18 cellular contexts compared by ENCODE assay signal in the genomic region with DNA sequence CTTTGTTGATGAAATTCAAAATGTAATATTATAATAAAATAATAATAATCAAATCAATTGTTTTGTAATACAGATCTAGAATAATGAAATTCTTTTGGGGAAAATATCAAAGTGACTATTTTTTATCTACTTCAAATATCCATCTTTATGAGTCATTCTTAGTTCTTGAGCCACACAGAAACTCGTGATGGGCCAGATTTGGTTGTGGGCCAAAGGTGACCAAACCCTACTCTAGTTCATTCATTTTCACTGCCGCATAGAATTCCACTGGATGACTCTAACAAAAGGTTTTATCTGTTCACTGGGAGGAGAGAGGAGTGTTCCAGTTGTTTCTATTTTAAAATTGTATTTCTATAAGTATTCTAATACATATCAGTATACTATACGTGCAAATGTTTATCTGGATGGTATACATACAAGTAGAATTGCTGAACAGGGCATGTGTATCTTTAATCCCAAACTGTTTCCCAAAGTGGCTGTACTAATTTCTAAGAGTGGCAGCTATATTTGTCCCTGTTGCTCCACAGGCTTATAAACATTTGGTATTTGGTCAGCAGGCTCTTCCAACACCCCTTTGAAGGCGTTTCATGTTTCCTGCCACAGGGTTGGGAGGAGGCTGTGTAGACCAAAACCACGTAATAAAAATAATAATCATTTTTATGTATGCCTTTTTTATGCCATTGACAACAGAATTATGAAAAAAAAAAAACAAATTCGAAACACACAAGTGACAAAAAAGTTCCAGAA. TPM values are rescaled to one million over a fixed set of nuclear protein-coding genes. Genes with fewer than 3 reads are reported as not detected.
DNase-seq lines count a peak whose midpoint lies in the region; ATAC-seq, FAIRE-seq and TF ChIP-seq lines count a peak whose summit lies in the region.
"Had no signal": no experiment of that assay in that cellular context is flagged by ENCODE, and none has a peak within 500 bp of the region (broad histone marks: within the 10 kb centered on the region; RNA-seq: fewer than 3 reads in every experiment).

No MANE protein-coding gene starts in this region.

- no peaks in the 10 kb centered on the region for H3K36me3 ChIP-seq in OCI-LY7 (ENCODE audit: insufficient read depth, low read length)
- no peaks in the 10 kb centered on the region for H3K36me3 ChIP-seq in endothelial cell of umbilical vein (ENCODE audit: control insufficient read depth in 2 of 2, extremely low read depth in 1 of 2, insufficient read depth in 2 of 2, low read length in 2 of 2)
- H3K36me3 ChIP-seq in trophoblast cell (ENCODE audit: control insufficient read depth in 1 of 2, insufficient read depth in 2 of 2, low read length in 2 of 2): no peaks in the 10 kb centered on the region
- no peaks in the 10 kb centered on the region for H3K36me3 ChIP-seq in neuronal stem cell (replicated peaks in 1 of 2; ENCODE audit: control insufficient read depth in 2 of 2, insufficient read depth in 2 of 2, low read length in 2 of 2)
- H3K36me3 ChIP-seq: cardiac muscle cell had no signal

- no peaks in the 10 kb centered on the region for H4K20me1 ChIP-seq in OCI-LY7 (ENCODE audit: insufficient read depth, low read length)
- H4K20me1 ChIP-seq in endothelial cell of umbilical vein (replicated peaks; ENCODE audit: control insufficient read depth, extremely low read depth, insufficient read depth, low read length): no peaks in the 10 kb centered on the region

- TF ChIP-seq POLR2A in endothelial cell of umbilical vein (IDR thresholded peaks at IDR 0.05; ENCODE audit: low read depth, low read length): no peak

- CTCF ChIA-PET in OCI-LY7 (lab: Charles Lee; ENCODE audit: unreplicated experiment): interaction anchor here (1.9 to 2.4 kb wide), 3 partner anchors 52 to 68 kb away, joined by 12 to 36 read pairs (median 16); no protein-coding TSS in a partner anchor
- CTCF ChIA-PET in endothelial cell of umbilical vein (lab: Charles Lee): interaction anchor here (1.1 to 4.9 kb wide), 8 partner anchors 8 to 140 kb away, joined by 4 to 260 read pairs (median 35); a partner anchor contains a TSS

- no peak overlapping the region for H2BK120ac ChIP-seq in trophoblast cell (ENCODE audit: insufficient read depth, low read length, poor library complexity)
- H2BK120ac ChIP-seq in neuronal stem cell (ENCODE audit: low read depth, low read length): no peak overlapping the region

- ATAC-seq in GM18520 (IDR thresholded peaks at IDR 0.05; ENCODE audit: unreplicated experiment): no peak

- H3K4me1 ChIP-seq in OCI-LY7 (ENCODE audit: insufficient read depth, low read length, poor library complexity, severe bottlenecking) (peaks cover 46% of the 10 kb centered on the region), endothelial cell of umbilical vein (ENCODE audit: control insufficient read depth, extremely low read depth, insufficient read depth, low read length) (peaks cover 2% of the 10 kb centered on the region), trophoblast cell (ENCODE audit: control insufficient read depth in 1 of 2, insufficient read depth in 2 of 2, low read length in 2 of 2) (peaks cover 0 to 2% of the 10 kb centered on the region in 2 experiments), neuronal stem cell (ENCODE audit: control insufficient read depth in 2 of 2, insufficient read depth in 1 of 2, low read depth in 1 of 2, low read length in 2 of 2) (peaks cover 0 to 2% of the 10 kb centered on the region in 2 donors)

- H2BK12ac ChIP-seq in trophoblast cell (ENCODE audit: low read length) (no peak overlapping the region), neuronal stem cell (ENCODE audit: low read length) (no peak overlapping the region)

- H4K91ac ChIP-seq in trophoblast cell (ENCODE audit: low read depth, low read length): no peak overlapping the region
- no peak overlapping the region for H4K91ac ChIP-seq in neuronal stem cell (ENCODE audit: low read depth, low read length, poor library complexity)

- H3K14ac ChIP-seq in trophoblast cell (ENCODE audit: low read length): no peak overlapping the region
- H3K14ac ChIP-seq in neuronal stem cell (ENCODE audit: low read length): no peak overlapping the region

- H4K12ac ChIP-seq in trophoblast cell (ENCODE audit: low read depth, low read length): no peak overlapping the region

- H2BK5ac ChIP-seq in trophoblast cell (ENCODE audit: low read depth, low read length, poor library complexity): no peak overlapping the region
- no peak overlapping the region for H2BK5ac ChIP-seq in neuronal stem cell (ENCODE audit: low read length)

- intact Hi-C loops in OCI-LY7 (cut with micrococcal nuclease; ENCODE audit: unreplicated experiment) (no loop called here), endothelial cell of umbilical vein (cut with micrococcal nuclease) (no loop called here)

- H3K9me3 ChIP-seq in OCI-LY7 (ENCODE audit: low read length) (no peaks in the 10 kb centered on the region; the same call in 1 of the 2 replicates), endothelial cell of umbilical vein (replicated peaks; ENCODE audit: control insufficient read depth, insufficient read depth, low read length) (no peaks in the 10 kb centered on the region), trophoblast cell (ENCODE audit: insufficient read depth, low read depth, low read length) (no peaks in the 10 kb centered on the region), neuronal stem cell (replicated peaks in 1 of 2; ENCODE audit: control insufficient read depth in 2 of 2, insufficient read depth in 1 of 2, low read depth in 1 of 2, low read length in 2 of 2) (no peaks in the 10 kb centered on the region)

- H3K27ac ChIP-seq in OCI-LY7 (ENCODE audit: low read depth, low read length, poor library complexity, severe bottlenecking): no peak overlapping the region
- H3K27ac ChIP-seq in endothelial cell of umbilical vein (ENCODE audit: insufficient read depth, low read depth, low read length): no peak overlapping the region
- no peak overlapping the region for H3K27ac ChIP-seq in trophoblast cell (ENCODE audit: low read depth, low read length)
- H3K27ac ChIP-seq in neuronal stem cell (replicated peaks; ENCODE audit: low read length): no peak overlapping the region
- H3K27ac ChIP-seq: cardiac muscle cell had no signal

- no peak overlapping the region for H3K9ac ChIP-seq in endothelial cell of umbilical vein (replicated peaks; ENCODE audit: extremely low read depth, insufficient read depth, low read length)
- H3K9ac ChIP-seq in trophoblast cell (ENCODE audit: low read length): no peak overlapping the region
- no peak overlapping the region for H3K9ac ChIP-seq in neuronal stem cell (ENCODE audit: low read depth, low read length, poor library complexity)

- no peaks in the 10 kb centered on the region for H3K9me2 ChIP-seq in OCI-LY7 (ENCODE audit: insufficient read depth, low read length)

- FAIRE-seq in endothelial cell of umbilical vein (lab: Jason Lieb, UNC): no peak
- FAIRE-seq: kidney had no signal

- H3K27me3 ChIP-seq in endothelial cell of umbilical vein (ENCODE audit: control insufficient read depth in 2 of 2, insufficient read depth in 2 of 2, low read length in 2 of 2) (peaks cover 2 to 7% of the 10 kb centered on the region in 2 experiments), trophoblast cell (ENCODE audit: insufficient read depth, low read length) (no peaks in the 10 kb centered on the region), neuronal stem cell (ENCODE audit: control insufficient read depth in 3 of 3, insufficient read depth in 3 of 3, low read depth in 1 of 3, low read length in 3 of 3) (no peaks in the 10 kb centered on the region)

- H2AK5ac ChIP-seq in trophoblast cell (ENCODE audit: low read length): no peak overlapping the region
- H2AK5ac ChIP-seq in neuronal stem cell (ENCODE audit: low read depth, low read length): no peak overlapping the region

- no CpG with 5 or more reads among the region's 6 CpGs for WGBS in trophoblast cell (ENCODE audit: extremely low coverage, insufficient coverage, insufficient read length)
- WGBS in neuronal stem cell (ENCODE audit: extremely low coverage in 2 of 2, insufficient read length in 2 of 2, insufficient replicate concordance in 1 of 2), 2 donors: no CpG with 5 or more reads among the region's 6 CpGs

- DNase-seq in GM03348 (ENCODE audit: low spot score) (peak; percentile 33), OCI-LY7 (ENCODE audit: low spot score) (no peak), endothelial cell of umbilical vein (ENCODE audit: low read depth, low spot score) (no peak), trophoblast cell (peak; percentile 66 to 83), dedifferentiated amniotic fluid mesenchymal stem cell (ENCODE audit: extremely low spot score) (no peak), medulla oblongata (ENCODE audit: extremely low spot score) (no peak), neuronal stem cell (ENCODE audit: low spot score) (no peak)
- DNase-seq: activated CD4-positive, alpha-beta T cell treated with anti-CD3 and anti-CD28 coated beads for 1 hour; activated naive CD4-positive, alpha-beta T cell treated with anti-CD3 and anti-CD28 coated beads for 36 hours; kidney; NCI-H2029; NCI-H526 treated with DMSO at 0.1 percent for 48 hours; T-helper 1 cell had no signal

- POLR2A ChIA-PET in OCI-LY7 (lab: Charles Lee): interaction anchor here (0.6 to 2.7 kb wide), 13 partner anchors 8 to 137 kb away, joined by 4 to 21 read pairs (median 9); no protein-coding TSS in a partner anchor
- POLR2A ChIA-PET in endothelial cell of umbilical vein (lab: Charles Lee): no interaction called here

- H3K18ac ChIP-seq in trophoblast cell (ENCODE audit: low read length): no peak overlapping the region
- no peak overlapping the region for H3K18ac ChIP-seq in neuronal stem cell (ENCODE audit: low read length)

- no peak overlapping the region for H2BK15ac ChIP-seq in neuronal stem cell (ENCODE audit: low read length)

- H2AFZ ChIP-seq in OCI-LY7 (ENCODE audit: low read length): peak overlapping the region; percentile 16; the same call in 1 of the 2 replicates
- H2AFZ ChIP-seq in endothelial cell of umbilical vein (ENCODE audit: low read depth, low read length): peak overlapping the region; percentile 67
- no peak overlapping the region for H2AFZ ChIP-seq in trophoblast cell (ENCODE audit: insufficient read depth, low read length, poor library complexity)
- H2AFZ ChIP-seq in neuronal stem cell (ENCODE audit: low read length): no peak overlapping the region

- dilution Hi-C loops in endothelial cell of umbilical vein (cut with MboI; ENCODE audit: extremely low pct_ligation_motif_present, low sequenced_read_pairs): no loop called here

- no peaks in the 10 kb centered on the region for H3K79me2 ChIP-seq in OCI-LY7 (ENCODE audit: insufficient read depth, low read depth, low read length)
- no peaks in the 10 kb centered on the region for H3K79me2 ChIP-seq in endothelial cell of umbilical vein (ENCODE audit: control insufficient read depth, insufficient read depth, low read length)
- no peaks in the 10 kb centered on the region for H3K79me2 ChIP-seq in trophoblast cell (ENCODE audit: control insufficient read depth, insufficient read depth, low read length, poor library complexity)

- H3K23ac ChIP-seq in trophoblast cell (ENCODE audit: low read length) (no peak overlapping the region), neuronal stem cell (ENCODE audit: low read depth, low read length, poor library complexity) (no peak overlapping the region)

- H3K4me2 ChIP-seq in OCI-LY7 (ENCODE audit: low read length) (no peak overlapping the region), endothelial cell of umbilical vein (ENCODE audit: insufficient read depth, low read length) (no peak overlapping the region), trophoblast cell (ENCODE audit: low read length) (no peak overlapping the region), neuronal stem cell (ENCODE audit: insufficient read depth, low read length, poor library complexity, severe bottlenecking) (no peak overlapping the region)

- H3K9me1 ChIP-seq in endothelial cell of umbilical vein (replicated peaks; ENCODE audit: control insufficient read depth, extremely low read depth, insufficient read depth, low read length): no peaks in the 10 kb centered on the region

- no TSS peak for BruUV-seq in OCI-LY7 (replicated peaks; lab: Mats Ljungman, UMichigan)
- no TSS peak for BruUV-seq in endothelial cell of umbilical vein (replicated peaks; lab: Mats Ljungman, UMichigan)

- H3K4me3 ChIP-seq in OCI-LY7 (ENCODE audit: low read depth, low read length, poor library complexity, severe bottlenecking) (no peak overlapping the region), endothelial cell of umbilical vein (replicated peaks in 1 of 3; ENCODE audit: insufficient read depth in 1 of 3, low read depth in 1 of 3, low read length in 3 of 3) (no peak overlapping the region), trophoblast cell (ENCODE audit: low read depth, low read length) (no peak overlapping the region), neuronal stem cell (ENCODE audit: low read length in 2 of 2) (no peak overlapping the region)
- H3K4me3 ChIP-seq: cardiac muscle cell had no signal

- no peak overlapping the region for H4K8ac ChIP-seq in trophoblast cell (ENCODE audit: low read depth, low read length)
- H4K8ac ChIP-seq in neuronal stem cell (ENCODE audit: low read depth, low read length): no peak overlapping the region

- H3K4ac ChIP-seq in trophoblast cell (ENCODE audit: low read depth, low read length): no peak overlapping the region
- no peak overlapping the region for H3K4ac ChIP-seq in neuronal stem cell (ENCODE audit: low read length)

- no peak for TF ChIP-seq CTCF in OCI-LY7 (conservative IDR thresholded peaks at IDR 0.05; ENCODE audit: low read length)
- no peak for TF ChIP-seq CTCF in endothelial cell of umbilical vein (IDR thresholded peaks at IDR 0.05; ENCODE audit: extremely low read depth in 1 of 2, insufficient read depth in 1 of 2, low read depth in 1 of 2, low read length in 2 of 2)

- H3K79me1 ChIP-seq in trophoblast cell (ENCODE audit: low read length) (no peaks in the 10 kb centered on the region), neuronal stem cell (ENCODE audit: low read depth, low read length) (no peaks in the 10 kb centered on the region)

RNA-seq across cellular contexts. Expression of a gene that starts 7.3 kb away (rescaled TPM):
- 1.3 and 1.4 TPM in 2 replicates for total RNA-seq in OCI-LY7 (2014; rRNA removed; shearing (Covaris generic))
- total RNA-seq in OCI-LY7 (2022): 0.37 and 0.74 TPM in 2 replicates
- not detected in 2 replicates for total RNA-seq in endothelial cell of umbilical vein
- 0.06 TPM in 1 of 2 replicates, not detected in the other for polyA plus RNA-seq in endothelial cell of umbilical vein
- polyA plus RNA-seq in endothelial cell of umbilical vein (2011; cell fraction: cytosol; rRNA removed): not detected in 2 replicates
- not detected in 2 replicates for polyA plus RNA-seq in endothelial cell of umbilical vein (2011; cell fraction: nucleus; rRNA removed)
- polyA plus RNA-seq in endothelial cell of umbilical vein (2012): not detected in 2 replicates
- polyA minus RNA-seq in endothelial cell of umbilical vein: not detected in 2 replicates
- polyA minus RNA-seq in endothelial cell of umbilical vein (2011; cell fraction: cytosol; rRNA and poly(A)+ RNA removed): not detected
- 0.34 TPM in 1 of 2 replicates, not detected in the other for polyA minus RNA-seq in endothelial cell of umbilical vein (2011; cell fraction: nucleus; rRNA and poly(A)+ RNA removed)
- 0.04 TPM in 1 of 2 replicates, not detected in the other for polyA plus RNA-seq in trophoblast cell (2013)
- not detected for polyA plus RNA-seq in neuronal stem cell (2013, experiment 1 of 2)
- polyA plus RNA-seq in neuronal stem cell (2013, experiment 2 of 2): not detected
- total RNA-seq: activated naive CD4-positive, alpha-beta T cell treated with anti-CD3 and anti-CD28 coated beads for 36 hours; cardiac muscle cell; G401; kidney; posterior vena cava; subcutaneous adipose tissue had no signal
- polyA plus RNA-seq: cardiac muscle cell had no signal

RNA-seq across cellular contexts. Expression of a gene that starts 25.8 kb away (rescaled TPM):
- 3.7 TPM in 1 of 2 replicates, not detected in the other for total RNA-seq in OCI-LY7 (2014; rRNA removed; shearing (Covaris generic))
- not detected in 2 replicates for total RNA-seq in OCI-LY7 (2022)
- total RNA-seq in endothelial cell of umbilical vein: not detected in 2 replicates
- polyA plus RNA-seq in endothelial cell of umbilical vein: not detected in 2 replicates
- not detected in 2 replicates for polyA plus RNA-seq in endothelial cell of umbilical vein (2011; cell fraction: cytosol; rRNA removed)
- not detected in 2 replicates for polyA plus RNA-seq in endothelial cell of umbilical vein (2011; cell fraction: nucleus; rRNA removed)
- 0.51 TPM in 1 of 2 replicates, not detected in the other for polyA plus RNA-seq in endothelial cell of umbilical vein (2012)
- not detected in 2 replicates for polyA minus RNA-seq in endothelial cell of umbilical vein
- polyA minus RNA-seq in endothelial cell of umbilical vein (2011; cell fraction: cytosol; rRNA and poly(A)+ RNA removed): not detected
- polyA minus RNA-seq in endothelial cell of umbilical vein (2011; cell fraction: nucleus; rRNA and poly(A)+ RNA removed): not detected in 2 replicates
- polyA plus RNA-seq in trophoblast cell (2013): 0.23 and 0.40 TPM in 2 replicates
- not detected for polyA plus RNA-seq in neuronal stem cell (2013, experiment 1 of 2)
- polyA plus RNA-seq in neuronal stem cell (2013, experiment 2 of 2): 0.01 TPM
- total RNA-seq: activated naive CD4-positive, alpha-beta T cell treated with anti-CD3 and anti-CD28 coated beads for 36 hours; cardiac muscle cell; G401 had no signal
- polyA plus RNA-seq: cardiac muscle cell had no signal

Comparison
In these comparisons a context has a peak if more than half of its experiments do, and no peak if none do; other contexts are left out.
1. DNase-seq: peak in GM03348 (single experiment) and trophoblast cell (2 of 2); none in OCI-LY7 (single experiment), endothelial cell of umbilical vein (single experiment), dedifferentiated amniotic fluid mesenchymal stem cell (single experiment), medulla oblongata (single experiment) and neuronal stem cell (single experiment).
2. H2AFZ ChIP-seq: peak in OCI-LY7 (single experiment) and endothelial cell of umbilical vein (single experiment); none in trophoblast cell (single experiment) and neuronal stem cell (single experiment).